Comparison of ENCODE assay signal across 8 cellular contexts in genomic region chr5:67160985-67161384, GRCh38. TPM values are rescaled to one million over a fixed set of nuclear protein-coding genes. Genes with fewer than 3 reads are reported as not detected.
DNase-seq lines count a peak whose midpoint lies in the region; ATAC-seq, FAIRE-seq and TF ChIP-seq lines count a peak whose summit lies in the region.

No MANE protein-coding gene starts in this region.

- peaks cover 19% of the 10 kb centered on the region for H3K36me3 ChIP-seq in mammary epithelial cell (ENCODE audit: insufficient read depth, low read length)
- H3K36me3 ChIP-seq in osteoblast (ENCODE audit: insufficient read depth, low read length), result no peaks in the 10 kb centered on the region
- H3K36me3 ChIP-seq in trophoblast cell (ENCODE audit: control insufficient read depth in 1 of 2, insufficient read depth in 2 of 2, low read length in 2 of 2), result peaks cover 14% of the 10 kb centered on the region in 2 experiments
- peaks cover 1 to 21% of the 10 kb centered on the region in 2 experiments; a peak in 4 of 5 replicates for H3K36me3 ChIP-seq in HepG2 (replicated peaks in 1 of 2; ENCODE audit: control insufficient read depth in 1 of 2, insufficient read depth in 2 of 2, low read length in 2 of 2)

- H3K18ac ChIP-seq in trophoblast cell (ENCODE audit: low read length), result no peak overlapping the region

- intact Hi-C loops in mammary epithelial cell (cut with micrococcal nuclease), result no loop called here
- intact Hi-C loops in HepG2 (cut with micrococcal nuclease; ENCODE audit: unreplicated experiment), result no loop called here

- BruUV-seq in mammary epithelial cell (replicated peaks; lab: Mats Ljungman, UMichigan), result no TSS peak
- BruUV-seq in HepG2 (replicated peaks; lab: Mats Ljungman, UMichigan), result no TSS peak

- no peak overlapping the region for H2BK12ac ChIP-seq in trophoblast cell (ENCODE audit: low read length)

- CTCF ChIA-PET in mammary epithelial cell (lab: Charles Lee; ENCODE audit: low non-redundant PET) (interaction anchor here (0.6 to 0.7 kb wide), 2 partner anchors 345 to 1461 kb away, joined by 4 to 9 read pairs; no protein-coding TSS in a partner anchor), HepG2 (lab: Yijun Ruan, JAX; ENCODE audit: low intra/inter-chr PET ratio, low total read pairs) (no interaction called here)

- peak; percentile 70 for DNase-seq in EH (ENCODE audit: low read depth)
- peak; percentile 31 for DNase-seq in T follicular helper cell (ENCODE audit: low read depth)
- peak; percentile 85 for DNase-seq in mammary epithelial cell
- peak; percentile 95 for DNase-seq in osteoblast (ENCODE audit: insufficient read length, low spot score, missing footprints)
- DNase-seq in trophoblast cell, result no peak
- DNase-seq in HepG2 (ENCODE audit: low spot score), result no peak
- no peak for DNase-seq in progenitor cell of endocrine pancreas (ENCODE audit: low spot score, unreplicated experiment)
- no peak for DNase-seq in GDM1 (lab: John Stamatoyannopoulos, UW)

- no peak overlapping the region for H2BK120ac ChIP-seq in trophoblast cell (ENCODE audit: insufficient read depth, low read length, poor library complexity)

- no peak overlapping the region for H4K12ac ChIP-seq in trophoblast cell (ENCODE audit: low read depth, low read length)

- H3K79me2 ChIP-seq in mammary epithelial cell (ENCODE audit: insufficient read depth, low read length) (peaks cover 4% of the 10 kb centered on the region), osteoblast (ENCODE audit: insufficient read depth, low read length) (no peaks in the 10 kb centered on the region), trophoblast cell (ENCODE audit: control insufficient read depth, insufficient read depth, low read length, poor library complexity) (no peaks in the 10 kb centered on the region), HepG2 (ENCODE audit: insufficient read depth, low read length) (no peaks in the 10 kb centered on the region)

- H3K9me3 ChIP-seq in mammary epithelial cell (replicated peaks; ENCODE audit: insufficient read depth, low read length) (no peaks in the 10 kb centered on the region), osteoblast (ENCODE audit: low read depth, low read length) (no peaks in the 10 kb centered on the region), trophoblast cell (ENCODE audit: insufficient read depth, low read depth, low read length) (no peaks in the 10 kb centered on the region), HepG2 (ENCODE audit: low read length) (no peaks in the 10 kb centered on the region)

- no peak for TF ChIP-seq RAD21 in HepG2 (CRISPR knock-in tag; IDR thresholded peaks at IDR 0.05)

- dilution Hi-C loops in mammary epithelial cell (cut with HindIII; ENCODE audit: low sequenced_read_pairs), result loop anchor here (5.0 kb wide), 1 partner anchor 46 kb away; no protein-coding TSS in a partner anchor

- H3K4me2 ChIP-seq in mammary epithelial cell (ENCODE audit: insufficient read depth, low read depth, low read length) (peak overlapping the region; percentile 46), osteoblast (ENCODE audit: insufficient read depth, low read length) (no peak overlapping the region), trophoblast cell (ENCODE audit: low read length) (no peak overlapping the region), HepG2 (ENCODE audit: low read depth, low read length) (no peak overlapping the region)

- TF ChIP-seq EP300 in HepG2 (IDR thresholded peaks at IDR 0.05; ENCODE audit: low read depth in 2 of 2, low read length in 2 of 2) (no peak), HepG2 (CRISPR knock-in tag; IDR thresholded peaks at IDR 0.05; ENCODE audit: borderline replicate concordance) (no peak)

- POLR2A ChIA-PET in HepG2 (lab: Yijun Ruan, JAX), result no interaction called here

- no peak for FAIRE-seq in HepG2 (lab: Jason Lieb, UNC)

- H3K79me1 ChIP-seq in trophoblast cell (ENCODE audit: low read length), result peaks cover 3% of the 10 kb centered on the region

- H3K23ac ChIP-seq in trophoblast cell (ENCODE audit: low read length), result no peak overlapping the region

- H3K27ac Mint-ChIP-seq in progenitor cell of endocrine pancreas, result no peak overlapping the region

- H3K27ac ChIP-seq in mammary epithelial cell (ENCODE audit: insufficient read depth, low read depth, low read length) (peak overlapping the region; percentile 79), osteoblast (ENCODE audit: low read depth, low read length) (no peak overlapping the region), trophoblast cell (ENCODE audit: low read depth, low read length) (no peak overlapping the region), HepG2 (ENCODE audit: extremely low read length, insufficient read depth, low read length) (no peak overlapping the region)

- no peak overlapping the region for H2AFZ ChIP-seq in mammary epithelial cell (ENCODE audit: low read depth, low read length)
- no peak overlapping the region for H2AFZ ChIP-seq in osteoblast (ENCODE audit: low read length)
- H2AFZ ChIP-seq in trophoblast cell (ENCODE audit: insufficient read depth, low read length, poor library complexity), result no peak overlapping the region
- H2AFZ ChIP-seq in HepG2 (ENCODE audit: low read length), result no peak overlapping the region

- no peak overlapping the region for H3K14ac ChIP-seq in trophoblast cell (ENCODE audit: low read length)

- H4K20me1 ChIP-seq in mammary epithelial cell (ENCODE audit: insufficient read depth, low read length) (no peaks in the 10 kb centered on the region), osteoblast (ENCODE audit: insufficient read depth, low read length) (no peaks in the 10 kb centered on the region), HepG2 (ENCODE audit: insufficient read depth, low read length) (no peaks in the 10 kb centered on the region)

- H3K9ac ChIP-seq in mammary epithelial cell (ENCODE audit: insufficient read depth, low read length) (peak overlapping the region; percentile 62), trophoblast cell (ENCODE audit: low read length) (no peak overlapping the region), HepG2 (ENCODE audit: insufficient read depth, low read depth, low read length) (no peak overlapping the region)

- no peak overlapping the region for H2BK5ac ChIP-seq in trophoblast cell (ENCODE audit: low read depth, low read length, poor library complexity)

- H3K4me3 Mint-ChIP-seq in progenitor cell of endocrine pancreas (ENCODE audit: low read depth), result no peak overlapping the region

- H3K36me3 Mint-ChIP-seq in progenitor cell of endocrine pancreas (ENCODE audit: insufficient read depth), result peaks cover 18% of the 10 kb centered on the region

- no peaks in the 10 kb centered on the region for H3K27me3 Mint-ChIP-seq in progenitor cell of endocrine pancreas

- H2AK5ac ChIP-seq in trophoblast cell (ENCODE audit: low read length), result no peak overlapping the region

- H3K4me1 ChIP-seq in mammary epithelial cell (ENCODE audit: insufficient read depth, low read length) (peaks cover 33% of the 10 kb centered on the region), osteoblast (ENCODE audit: insufficient read depth, low read length) (peaks cover 11% of the 10 kb centered on the region), trophoblast cell (ENCODE audit: control insufficient read depth in 1 of 2, insufficient read depth in 2 of 2, low read length in 2 of 2) (peaks cover 2 to 4% of the 10 kb centered on the region in 2 experiments), HepG2 (ENCODE audit: insufficient read depth, low read length) (no peaks in the 10 kb centered on the region)

- no peak for TF ChIP-seq POLR2A in HepG2 (IDR thresholded peaks at IDR 0.05; ENCODE audit: insufficient read depth in 1 of 2, low read depth in 2 of 2, low read length in 2 of 2)

- no peak overlapping the region for H3K4me3 ChIP-seq in mammary epithelial cell (replicated peaks in 1 of 3; ENCODE audit: insufficient read depth in 1 of 3, low read depth in 2 of 3, low read length in 3 of 3)
- no peak overlapping the region for H3K4me3 ChIP-seq in osteoblast (ENCODE audit: insufficient read depth, low read length)
- no peak overlapping the region for H3K4me3 ChIP-seq in trophoblast cell (ENCODE audit: low read depth, low read length)
- H3K4me3 ChIP-seq in HepG2 (replicated peaks in 1 of 3; ENCODE audit: insufficient read depth in 1 of 3, low read depth in 2 of 3, low read length in 3 of 3), result no peak overlapping the region

- ATAC-seq in HepG2, result no peak

- 2% methylated on average over 3 of the region's 3 CpGs for WGBS in mammary epithelial cell (ENCODE audit: low coverage, missing lambda C conversion rate)
- no CpG with 5 or more reads among the region's 3 CpGs for WGBS in trophoblast cell (ENCODE audit: extremely low coverage, insufficient coverage, insufficient read length)
- WGBS in HepG2 (ENCODE audit: low lambda C conversion rate), result 90% methylated on average over 3 of the region's 3 CpGs

- H3K9me3 Mint-ChIP-seq in progenitor cell of endocrine pancreas (ENCODE audit: low read depth), result no peaks in the 10 kb centered on the region

- H4K91ac ChIP-seq in trophoblast cell (ENCODE audit: low read depth, low read length), result no peak overlapping the region

- H3K27me3 ChIP-seq in mammary epithelial cell (ENCODE audit: insufficient read depth, low read length) (no peaks in the 10 kb centered on the region), osteoblast (ENCODE audit: insufficient read depth, low read length) (no peaks in the 10 kb centered on the region), trophoblast cell (ENCODE audit: insufficient read depth, low read length) (no peaks in the 10 kb centered on the region), HepG2 (ENCODE audit: control insufficient read depth in 1 of 2, insufficient read depth in 2 of 2, low read length in 2 of 2) (no peaks in the 10 kb centered on the region)

- peaks cover under 1% of the 10 kb centered on the region for H3K4me1 Mint-ChIP-seq in progenitor cell of endocrine pancreas (ENCODE audit: low read depth)

- no peak for TF ChIP-seq CTCF in mammary epithelial cell (conservative IDR thresholded peaks at IDR 0.05 in 1 of 2, IDR thresholded peaks at IDR 0.05 in 1 of 2; ENCODE audit: extremely low read depth in 1 of 2, insufficient read depth in 1 of 2, low read depth in 1 of 2, low read length in 2 of 2)
- no peak for TF ChIP-seq CTCF in osteoblast (IDR thresholded peaks at IDR 0.05; ENCODE audit: extremely low read depth, low read depth, low read length)
- TF ChIP-seq CTCF in HepG2 (CRISPR knock-in tag; IDR thresholded peaks at IDR 0.05), result no peak
- TF ChIP-seq CTCF in progenitor cell of endocrine pancreas (IDR thresholded peaks at IDR 0.05; ENCODE audit: unreplicated experiment), result no peak

- H3K4ac ChIP-seq in trophoblast cell (ENCODE audit: low read depth, low read length), result no peak overlapping the region

- no peak overlapping the region for H4K8ac ChIP-seq in trophoblast cell (ENCODE audit: low read depth, low read length)

- in situ Hi-C loops in mammary epithelial cell (cut with MboI; ENCODE audit: low sequenced_read_pairs in 2 of 2) (loop anchor here in 1 of 2 donors (5.0 kb wide), 1 partner anchor 51 kb away; no protein-coding TSS in a partner anchor), HepG2 (cut with HindIII; ENCODE audit: extremely low pct_ligation_motif_present, low pct_unique_long_range_greater_than_20kb) (no loop called here)

RNA-seq across cellular contexts. Expression of gene CD180, which starts 35.6 kb away (rescaled TPM):
- total RNA-seq in mammary epithelial cell (under 1 TPM in 1 of 2 donors, not detected in 1; 0.17 TPM), osteoblast (not detected in 2 replicates), HepG2 (2016; rRNA removed; fragmentation: Illumina TruSeq; extraction: Trizol) (not detected in 2 replicates), progenitor cell of endocrine pancreas (not detected in 2 replicates)
- polyA plus RNA-seq in mammary epithelial cell (0.02 TPM), HepG2 (2011; rRNA removed) (not detected in 2 replicates)
- not detected for polyA minus RNA-seq in mammary epithelial cell
- not detected in 2 replicates for polyA plus RNA-seq in trophoblast cell (2013)
- total RNA-seq in HepG2 (2016; cell fraction: cytosol; rRNA removed; fragmentation: Illumina TruSeq; extraction: Trizol; ENCODE audit: low read depth), result not detected in 2 replicates
- not detected in 2 replicates for total RNA-seq in HepG2 (2016; cell fraction: insoluble cytoplasmic fraction; rRNA removed; fragmentation: Illumina TruSeq; extraction: Trizol)
- not detected in 2 replicates for total RNA-seq in HepG2 (2016; cell fraction: membrane; rRNA removed; fragmentation: Illumina TruSeq; extraction: Trizol)
- total RNA-seq in HepG2 (2016; cell fraction: nucleus; rRNA removed; fragmentation: Illumina TruSeq; extraction: Trizol), result not detected in 2 replicates
- polyA plus RNA-seq in HepG2 (2011; cell fraction: cytosol; rRNA removed), result not detected in 2 replicates
- polyA plus RNA-seq in HepG2 (2011; cell fraction: nucleus; rRNA removed), result not detected in 2 replicates
- not detected in 2 replicates for polyA plus RNA-seq in HepG2 (2012)
- not detected in 2 replicates for polyA plus RNA-seq in HepG2 (2016; cell fraction: cytosol; fragmentation: Illumina TruSeq; extraction: Trizol; ENCODE audit: low read depth)
- not detected in 2 replicates for polyA plus RNA-seq in HepG2 (2016; cell fraction: insoluble cytoplasmic fraction; fragmentation: Illumina TruSeq; extraction: Trizol; ENCODE audit: low read depth)
- polyA plus RNA-seq in HepG2 (2016; cell fraction: membrane; fragmentation: Illumina TruSeq; extraction: Trizol; ENCODE audit: low read depth), result not detected in 2 replicates
- polyA plus RNA-seq in HepG2 (2016; cell fraction: nucleus; fragmentation: Illumina TruSeq; extraction: Trizol; ENCODE audit: insufficient read depth, low read depth), result not detected in 2 replicates
- not detected in 2 replicates for polyA minus RNA-seq in HepG2 (2011; rRNA and poly(A)+ RNA removed; ENCODE audit: low replicate concordance)
- not detected in 2 replicates for polyA minus RNA-seq in HepG2 (2011; cell fraction: cytosol; rRNA and poly(A)+ RNA removed)
- not detected in 2 replicates for polyA minus RNA-seq in HepG2 (2011; cell fraction: nucleus; rRNA and poly(A)+ RNA removed)

Comparison
In these comparisons a context has a peak if more than half of its experiments do, and no peak if none do; other contexts are left out.
1. DNase-seq: peak in EH (single experiment), T follicular helper cell (single experiment), mammary epithelial cell (single experiment) and osteoblast (single experiment); none in trophoblast cell (0 of 2), HepG2 (single experiment), progenitor cell of endocrine pancreas (single experiment) and GDM1 (single experiment).